Comparison of ENCODE assay signal across 9 cellular contexts in genomic region chr12:718756-719138, GRCh38. TPM values are rescaled to one million over a fixed set of nuclear protein-coding genes. Genes with fewer than 3 reads are reported as not detected.
DNase-seq lines count a peak whose midpoint lies in the region; TF ChIP-seq lines count a peak whose summit lies in the region.
"Had no signal": no experiment of that assay in that cellular context is flagged by ENCODE, and none has a peak within 500 bp of the region (broad histone marks: within the 10 kb centered on the region; RNA-seq: fewer than 3 reads in every experiment).

No MANE protein-coding gene starts in this region.

- H3K27ac ChIP-seq in HUES64 (ENCODE audit: low read depth, low read length) = peak overlapping the region; percentile 4; the same call in 1 of the 2 replicates
- H3K27ac ChIP-seq in ascending aorta = peak overlapping the region; percentile 75 to 79
- H3K27ac ChIP-seq in neuronal stem cell (replicated peaks; ENCODE audit: low read length) = no peak overlapping the region
- H3K27ac ChIP-seq in vagina = no peak overlapping the region
- H3K27ac ChIP-seq in colonic mucosa = no peak overlapping the region

- H2AK5ac ChIP-seq in neuronal stem cell (ENCODE audit: low read depth, low read length) = no peak overlapping the region

- H3K4me2 ChIP-seq in neuronal stem cell (ENCODE audit: insufficient read depth, low read length, poor library complexity, severe bottlenecking) = no peak overlapping the region

- TF ChIP-seq POLR2A in vagina (IDR thresholded peaks at IDR 0.05) = no peak

- H3K36me3 ChIP-seq in HUES64 (ENCODE audit: insufficient read depth, low read length) (no peaks in the 10 kb centered on the region), ascending aorta (no peaks in the 10 kb centered on the region), neuronal stem cell (replicated peaks in 1 of 2; ENCODE audit: control insufficient read depth in 2 of 2, insufficient read depth in 2 of 2, low read length in 2 of 2) (no peaks in the 10 kb centered on the region), vagina (no peaks in the 10 kb centered on the region), colonic mucosa (no peaks in the 10 kb centered on the region)
- H3K36me3 ChIP-seq: HAP-1 had no signal

- 62% methylated on average over 4 of the region's 5 CpGs for WGBS in HUES64
- WGBS in neuronal stem cell (ENCODE audit: extremely low coverage in 2 of 2, insufficient read length in 2 of 2, insufficient replicate concordance in 1 of 2), 2 donors = no CpG with 5 or more reads among the region's 5 CpGs

- no peak overlapping the region for H3K4ac ChIP-seq in neuronal stem cell (ENCODE audit: low read length)

- no peak overlapping the region for H2BK120ac ChIP-seq in neuronal stem cell (ENCODE audit: low read depth, low read length)

- H2AFZ ChIP-seq in neuronal stem cell (ENCODE audit: low read length) = peak overlapping the region; percentile 76

- H3K27ac Mint-ChIP-seq in CD14-positive monocyte = peak overlapping the region; percentile 51 to 93 (median 78)

- no peak overlapping the region for H4K91ac ChIP-seq in neuronal stem cell (ENCODE audit: low read depth, low read length, poor library complexity)

- no peak overlapping the region for H3K9ac ChIP-seq in HUES64 (ENCODE audit: low read depth, low read length)
- H3K9ac ChIP-seq in neuronal stem cell (ENCODE audit: low read depth, low read length, poor library complexity) = no peak overlapping the region
- no peak overlapping the region for H3K9ac ChIP-seq in colonic mucosa (ENCODE audit: low read depth in 2 of 2, low read length in 2 of 2)

- no peak overlapping the region for H2BK5ac ChIP-seq in neuronal stem cell (ENCODE audit: low read length)

- no peak overlapping the region for H3K18ac ChIP-seq in neuronal stem cell (ENCODE audit: low read length)

- intact Hi-C loops in CD14-positive monocyte (cut with micrococcal nuclease) (no loop called here), ascending aorta (cut with DNase I) (no loop called here), vagina (cut with DNase I) (no loop called here), colonic mucosa (cut with DNase I) (no loop called here)

- H3K14ac ChIP-seq in neuronal stem cell (ENCODE audit: low read length) = no peak overlapping the region

- no peaks in the 10 kb centered on the region for H3K27me3 ChIP-seq in HUES64 (ENCODE audit: insufficient read depth, low read length)
- H3K27me3 ChIP-seq in ascending aorta = no peaks in the 10 kb centered on the region
- no peaks in the 10 kb centered on the region for H3K27me3 ChIP-seq in neuronal stem cell (ENCODE audit: control insufficient read depth in 3 of 3, insufficient read depth in 3 of 3, low read depth in 1 of 3, low read length in 3 of 3)
- H3K27me3 ChIP-seq in vagina = no peaks in the 10 kb centered on the region
- H3K27me3 ChIP-seq in colonic mucosa = no peaks in the 10 kb centered on the region

- H3K4me3 ChIP-seq in HUES64 (ENCODE audit: low read length) (no peak overlapping the region), ascending aorta (peak overlapping the region in 1 of 2 donors; percentile 38), neuronal stem cell (ENCODE audit: low read length in 2 of 2) (no peak overlapping the region), vagina (no peak overlapping the region), colonic mucosa (no peak overlapping the region)
- H3K4me3 ChIP-seq: HAP-1 had no signal

- no peak overlapping the region for H3K23ac ChIP-seq in neuronal stem cell (ENCODE audit: low read depth, low read length, poor library complexity)

- no peaks in the 10 kb centered on the region for H3K36me3 Mint-ChIP-seq in CD14-positive monocyte

- peaks cover 0 to 4% (median 1%) of the 10 kb centered on the region in 3 donors for H3K27me3 Mint-ChIP-seq in CD14-positive monocyte (ENCODE audit: low read depth in 3 of 3)

- H4K8ac ChIP-seq in neuronal stem cell (ENCODE audit: low read depth, low read length) = no peak overlapping the region

- no peak for TF ChIP-seq CTCF in CD14-positive monocyte (IDR thresholded peaks at IDR 0.05)
- no peak for TF ChIP-seq CTCF in ascending aorta (IDR thresholded peaks at IDR 0.05)
- TF ChIP-seq CTCF in vagina (IDR thresholded peaks at IDR 0.05) = no peak
- TF ChIP-seq CTCF in colonic mucosa (IDR thresholded peaks at IDR 0.05) = no peak

- H3K4me3 Mint-ChIP-seq in CD14-positive monocyte = peak overlapping the region; percentile 64 to 86

- H3K4me1 Mint-ChIP-seq in CD14-positive monocyte = peaks cover 24% of the 10 kb centered on the region

- no peak overlapping the region for H2BK12ac ChIP-seq in neuronal stem cell (ENCODE audit: low read length)

- DNase-seq in CD14-positive monocyte (ENCODE audit: low spot score) (no peak), ascending aorta (ENCODE audit: low spot score in 2 of 2) (no peak), neuronal stem cell (ENCODE audit: low spot score) (no peak), GM19240 (ENCODE audit: insufficient read length, low spot score) (no peak), vagina (ENCODE audit: extremely low spot score in 2 of 2) (no peak), colonic mucosa (no peak), EL (no peak)

- H3K9me3 ChIP-seq in HUES64 (ENCODE audit: insufficient read depth, low read depth, low read length) (no peaks in the 10 kb centered on the region), ascending aorta (no peaks in the 10 kb centered on the region), neuronal stem cell (replicated peaks in 1 of 2; ENCODE audit: control insufficient read depth in 2 of 2, insufficient read depth in 1 of 2, low read depth in 1 of 2, low read length in 2 of 2) (peaks cover 0 to 5% of the 10 kb centered on the region in 2 donors), vagina (no peaks in the 10 kb centered on the region), colonic mucosa (no peaks in the 10 kb centered on the region)
- H3K9me3 ChIP-seq: HAP-1 had no signal

- no peak overlapping the region for H2BK15ac ChIP-seq in neuronal stem cell (ENCODE audit: low read length)

- peaks cover 0 to 2% (median 0%) of the 10 kb centered on the region in 7 donors for H3K9me3 Mint-ChIP-seq in CD14-positive monocyte

- H3K4me1 ChIP-seq in HUES64 (ENCODE audit: insufficient read depth, low read length) (peaks cover 19% of the 10 kb centered on the region), ascending aorta (peaks cover 5 to 8% of the 10 kb centered on the region in 2 donors), neuronal stem cell (ENCODE audit: control insufficient read depth in 2 of 2, insufficient read depth in 1 of 2, low read depth in 1 of 2, low read length in 2 of 2) (peaks cover 0 to 3% of the 10 kb centered on the region in 2 donors), vagina (no peaks in the 10 kb centered on the region), colonic mucosa (no peaks in the 10 kb centered on the region)
- H3K4me1 ChIP-seq: HAP-1 had no signal

- no peaks in the 10 kb centered on the region for H3K79me1 ChIP-seq in neuronal stem cell (ENCODE audit: low read depth, low read length)

RNA-seq across cellular contexts. Expression of gene WNK1, which starts 33.6 kb away (rescaled TPM):
- 10 to 100 TPM in 1 of 2 donors, 1 to 10 TPM in 1; 8.7 to 20.9 TPM for polyA plus RNA-seq in CD14-positive monocyte
- polyA plus RNA-seq in HUES64 (2013, experiment 1 of 2) = 77.0 TPM
- polyA plus RNA-seq in HUES64 (2013, experiment 2 of 2) = 81.1 TPM
- total RNA-seq in ascending aorta (178 TPM), vagina (366 TPM), colonic mucosa (10 to 100 TPM; 81.8 to 85.8 TPM)
- polyA plus RNA-seq in neuronal stem cell (2013, experiment 1 of 2) = 49.9 TPM
- polyA plus RNA-seq in neuronal stem cell (2013, experiment 2 of 2) = 50.8 TPM

RNA-seq across cellular contexts. Expression of gene NINJ2, which starts 55.5 kb away (rescaled TPM):
- 10 to 100 TPM; 73.7 to 92.7 TPM for polyA plus RNA-seq in CD14-positive monocyte
- polyA plus RNA-seq in HUES64 (2013, experiment 1 of 2) = not detected
- not detected for polyA plus RNA-seq in HUES64 (2013, experiment 2 of 2)
- 24.1 TPM for total RNA-seq in ascending aorta
- polyA plus RNA-seq in neuronal stem cell (2013, experiment 1 of 2) = 0.52 TPM
- polyA plus RNA-seq in neuronal stem cell (2013, experiment 2 of 2) = 0.42 TPM
- 23.8 TPM for total RNA-seq in vagina
- 1 to 10 TPM; 2.1 to 4.2 TPM for total RNA-seq in colonic mucosa

Comparison
In these comparisons a context has a peak if more than half of its experiments do, and no peak if none do; other contexts are left out.
1. H3K27ac ChIP-seq: peak in HUES64 (single experiment) and ascending aorta (2 of 2); none in neuronal stem cell (single experiment), vagina (single experiment) and colonic mucosa (single experiment).